20 cellular contexts compared by ENCODE assay signal in the genomic region with DNA sequence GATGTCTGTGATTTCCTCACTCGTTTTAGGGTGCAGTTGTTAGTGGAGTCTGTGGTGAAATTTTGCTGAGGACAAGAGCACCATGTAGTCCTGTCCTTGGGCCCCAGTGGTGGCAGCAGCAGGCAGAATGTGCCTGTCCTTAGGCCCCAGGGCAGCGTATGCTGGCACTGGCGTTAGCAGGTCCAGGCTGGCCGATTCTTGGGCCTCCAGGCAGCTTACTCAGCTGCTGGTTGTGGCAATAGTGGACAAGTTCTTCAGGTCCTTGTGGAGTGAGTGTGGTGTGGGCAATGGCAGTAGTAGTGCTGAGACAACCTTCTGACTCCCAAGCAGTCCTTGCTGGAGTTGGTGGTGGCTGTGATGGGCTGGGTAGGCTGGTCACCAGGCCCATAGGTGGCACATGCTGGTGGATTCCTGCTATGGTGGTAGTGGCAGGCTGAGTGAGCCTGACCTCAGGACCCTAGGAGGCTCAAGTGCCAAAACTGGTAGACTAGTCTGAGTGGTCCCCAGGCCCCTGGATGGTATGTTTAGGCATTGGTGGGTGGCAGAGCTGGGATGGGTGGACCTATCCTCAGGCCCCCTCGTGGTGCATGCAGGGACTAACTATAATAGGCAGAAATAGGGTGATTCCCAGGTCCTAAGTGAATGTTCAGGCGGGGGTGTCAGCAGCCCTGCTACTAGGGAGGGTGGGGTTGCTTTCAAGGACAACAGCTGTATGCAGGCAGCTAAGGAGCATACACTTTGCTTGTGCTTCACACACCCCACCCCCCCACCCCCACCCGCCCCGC. TPM values are rescaled to one million over a fixed set of nuclear protein-coding genes. Genes with fewer than 3 reads are reported as not detected.
A peak's percentile ranks its signal among the peaks of the same experiment; 100 is the strongest.
DNase-seq lines count a peak whose midpoint lies in the region; ATAC-seq and TF ChIP-seq lines count a peak whose summit lies in the region.
"Had no signal": no experiment of that assay in that cellular context is flagged by ENCODE, and none has a peak within 500 bp of the region (broad histone marks: within the 10 kb centered on the region; RNA-seq: fewer than 3 reads in every experiment).

No MANE protein-coding gene starts in this region.

- H3K4me3 Mint-ChIP-seq in neural progenitor cell, result no peak overlapping the region
- no peak overlapping the region for H3K4me3 Mint-ChIP-seq in stimulated activated memory B cell treated with anti-CD40 and anti-IgM and Interleukin-4, amounts not matched to agents 10 μg/mL and 1 μg/mL and 100 μg/mL, for 72 hours
- H3K4me3 Mint-ChIP-seq: natural killer cell treated with Interleukin-12 subunit alpha and Interleukin-12 subunit beta and Interleukin-15 and Interleukin-18, amount 100 ng/mL, for 72 hours had no signal

- H3F3A ChIP-seq in neural progenitor cell (ENCODE audit: low read depth), result no peaks in the 10 kb centered on the region

- no peaks in the 10 kb centered on the region for H3K36me3 ChIP-seq in neural progenitor cell
- H3K36me3 ChIP-seq: adrenal gland, heart left ventricle had no signal

- H2AFZ ChIP-seq in neural progenitor cell (replicated peaks), result no peak overlapping the region

- H3K36me3 Mint-ChIP-seq in neural progenitor cell, result peaks cover 8% of the 10 kb centered on the region
- peaks cover 6% of the 10 kb centered on the region for H3K36me3 Mint-ChIP-seq in stimulated activated memory B cell treated with anti-CD40 and anti-IgM and Interleukin-4, amounts not matched to agents 10 μg/mL and 1 μg/mL and 100 μg/mL, for 72 hours

- H3K9me3 ChIP-seq in neural progenitor cell (ENCODE audit: low read depth), result no peaks in the 10 kb centered on the region
- H3K9me3 ChIP-seq: adrenal gland, heart left ventricle, testis had no signal

- H3K27me3 ChIP-seq in neural progenitor cell, result no peaks in the 10 kb centered on the region
- H3K27me3 ChIP-seq: adrenal gland, dorsolateral prefrontal cortex, heart left ventricle, testis had no signal

- TF ChIP-seq CTCF in epithelial cell of esophagus (IDR thresholded peaks at IDR 0.05; ENCODE audit: insufficient read depth, low read depth, low read length, missing control alignments) (no peak), neural progenitor cell (IDR thresholded peaks at IDR 0.05) (no peak)

- H3K4me2 ChIP-seq in neural progenitor cell, result peak overlapping the region; percentile 64

- peaks cover 5% of the 10 kb centered on the region for H3K9me3 Mint-ChIP-seq in neural progenitor cell
- no peaks in the 10 kb centered on the region for H3K9me3 Mint-ChIP-seq in stimulated activated memory B cell treated with anti-CD40 and anti-IgM and Interleukin-4, amounts not matched to agents 10 μg/mL and 1 μg/mL and 100 μg/mL, for 72 hours

- peak overlapping the region; percentile 87 for H3K27ac Mint-ChIP-seq in neural progenitor cell
- H3K27ac Mint-ChIP-seq in stimulated activated memory B cell treated with anti-CD40 and anti-IgM and Interleukin-4, amounts not matched to agents 10 μg/mL and 1 μg/mL and 100 μg/mL, for 72 hours, result no peak overlapping the region
- H3K27ac Mint-ChIP-seq: natural killer cell treated with Interleukin-12 subunit alpha and Interleukin-12 subunit beta and Interleukin-15 and Interleukin-18, amount 100 ng/mL, for 72 hours had no signal

- H3K27me3 Mint-ChIP-seq in neural progenitor cell (ENCODE audit: insufficient read depth, low read depth), result no peaks in the 10 kb centered on the region
- H3K27me3 Mint-ChIP-seq in stimulated activated memory B cell treated with anti-CD40 and anti-IgM and Interleukin-4, amounts not matched to agents 10 μg/mL and 1 μg/mL and 100 μg/mL, for 72 hours, result no peaks in the 10 kb centered on the region

- no peak for ATAC-seq in stimulated activated memory B cell treated with anti-CD40 and anti-IgM and Interleukin-4, amounts not matched to agents 10 μg/mL and 1 μg/mL and 100 μg/mL, for 72 hours
- ATAC-seq: heart left ventricle had no signal

- no peaks in the 10 kb centered on the region for H4K20me1 ChIP-seq in neural progenitor cell (ENCODE audit: low read depth)

- no peak overlapping the region for H3K9ac ChIP-seq in neural progenitor cell

- peaks cover 9% of the 10 kb centered on the region for H3K4me1 Mint-ChIP-seq in neural progenitor cell
- no peaks in the 10 kb centered on the region for H3K4me1 Mint-ChIP-seq in stimulated activated memory B cell treated with anti-CD40 and anti-IgM and Interleukin-4, amounts not matched to agents 10 μg/mL and 1 μg/mL and 100 μg/mL, for 72 hours

- peaks cover 8% of the 10 kb centered on the region for H3K4me1 ChIP-seq in neural progenitor cell
- H3K4me1 ChIP-seq: adrenal gland, heart left ventricle, testis had no signal

- peaks cover 12% of the 10 kb centered on the region for H3K79me2 ChIP-seq in neural progenitor cell (ENCODE audit: low read depth)

- no peak overlapping the region for H3K27ac ChIP-seq in neural progenitor cell
- H3K27ac ChIP-seq: adrenal gland, dorsolateral prefrontal cortex, heart left ventricle, testis had no signal

- peak in 2 of 3 experiments; percentile 33 to 59 for DNase-seq in NCI-H1417 (lab: John Stamatoyannopoulos, UW)
- no peak for DNase-seq in NCI-H1417 treated with DMSO at 0.1 percent for 48 hours (lab: John Stamatoyannopoulos, UW)
- DNase-seq in NCI-H526 treated with DMSO at 0.1 percent for 48 hours (lab: John Stamatoyannopoulos, UW), result peak; percentile 29
- peak; percentile 89 for DNase-seq in epithelial cell of esophagus (ENCODE audit: low read depth)
- DNase-seq in neural progenitor cell (ENCODE audit: low spot score), result no peak
- no peak for DNase-seq in EL
- no peak for DNase-seq in foreskin melanocyte
- DNase-seq: 8988T; activated CD4-positive, alpha-beta T cell treated with anti-CD3 and anti-CD28 coated beads for 4 hours; activated CD8-positive, alpha-beta memory T cell treated with anti-CD3 and anti-CD28 coated beads, Interleukin-2, amount 50 U/mL, for 4 hours; activated effector memory CD4-positive, alpha-beta T cell treated with anti-CD3 and anti-CD28 coated beads, Interleukin-2, amount 50 U/mL, for 16 hours; adrenal gland; DMS 273 treated with DMSO at 0.1 percent for 48 hours; dorsolateral prefrontal cortex; heart left ventricle; NCI-H1930; NCI-H510A treated with DMSO at 0.1 percent for 48 hours; testis had no signal

- no peak overlapping the region for H3K4me3 ChIP-seq in epithelial cell of esophagus (ENCODE audit: low read length)
- H3K4me3 ChIP-seq in neural progenitor cell, result peak overlapping the region; percentile 30
- H3K4me3 ChIP-seq: adrenal gland, dorsolateral prefrontal cortex, heart left ventricle, testis had no signal

RNA-seq across cellular contexts. Expression of gene TNFAIP8L3, which starts 56.3 kb away (rescaled TPM):
- total RNA-seq in neural progenitor cell (ENCODE audit: low replicate concordance), result not detected in 2 replicates
- total RNA-seq: natural killer cell treated with Interleukin-12 subunit alpha and Interleukin-12 subunit beta and Interleukin-15 and Interleukin-18, amount 100 ng/mL, for 72 hours had no signal

Comparison
In these comparisons a context has a peak if more than half of its experiments do, and no peak if none do; other contexts are left out.
1. DNase-seq: peak in NCI-H1417 (2 of 3), NCI-H526 treated with DMSO at 0.1 percent for 48 hours (single experiment) and epithelial cell of esophagus (single experiment); none in NCI-H1417 treated with DMSO at 0.1 percent for 48 hours (single experiment), neural progenitor cell (single experiment), EL (single experiment) and foreskin melanocyte (single experiment).